In the genomic region with DNA sequence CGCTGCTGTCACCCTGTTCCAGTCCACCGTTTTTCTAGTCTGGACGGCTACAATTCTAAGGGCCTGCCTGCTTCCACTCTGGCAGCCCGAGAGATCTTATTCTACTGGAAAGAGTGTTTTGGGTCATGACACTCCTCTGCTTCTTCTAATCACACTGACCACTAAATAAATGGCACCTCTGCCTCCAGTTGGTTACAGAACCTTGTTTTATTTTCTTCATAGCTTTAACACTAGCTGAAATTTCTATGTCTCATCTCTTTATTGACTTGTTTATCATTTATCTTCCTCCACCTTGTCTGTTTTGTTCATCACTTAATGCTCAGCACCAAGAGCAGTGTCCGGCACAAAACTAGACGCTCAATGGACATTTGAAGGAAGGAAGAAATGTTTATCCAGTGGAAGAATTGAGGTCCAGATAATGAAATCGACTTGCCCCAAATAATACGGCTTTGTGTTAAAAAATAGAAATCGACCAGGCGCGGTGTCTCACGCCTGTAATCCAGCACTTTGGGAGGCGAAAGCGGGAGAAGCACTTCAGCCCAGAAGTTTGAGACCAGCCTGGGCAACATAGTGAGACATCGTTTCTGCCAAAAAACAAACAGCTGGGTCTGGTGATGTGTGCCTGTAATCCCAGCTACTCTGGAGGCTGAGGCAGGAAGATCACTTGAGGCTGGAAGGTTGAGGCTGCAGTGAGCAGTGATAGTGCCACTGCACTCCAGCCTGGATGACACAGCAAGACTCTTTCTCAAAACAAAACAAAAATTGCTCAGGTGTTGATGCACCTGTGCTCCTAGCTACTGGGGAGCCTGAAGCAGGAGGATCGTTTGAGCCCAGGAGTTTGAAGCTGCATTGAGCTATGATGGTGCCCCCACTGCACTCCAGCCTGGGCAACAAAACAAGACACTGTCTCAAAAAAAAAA, we compare ENCODE assay signal across 2 cellular contexts.
TF ChIP-seq lines count a peak whose summit lies in the region.

No MANE protein-coding gene starts in this region.

TF ChIP-seq in A549, 52 proteins besides CTCF, POLR2A, EP300 and RAD21 (continued from another document):
- TF ChIP-seq MAFK (IDR thresholded peaks at IDR 0.05; ENCODE audit: partially characterized antibody) (no peak), POLR2AphosphoS2 (conservative IDR thresholded peaks at IDR 0.05; ENCODE audit: low read length) (no peak), HOXA7 (CRISPR knock-in tag; IDR thresholded peaks at IDR 0.05) (no peak), CEBPB (IDR thresholded peaks at IDR 0.05) (no peak)

TF ChIP-seq in IMR-90, 13 proteins besides CTCF, POLR2A, EP300 and RAD21 (continued from another document):
- TF ChIP-seq SMC3 (IDR thresholded peaks at IDR 0.05; ENCODE audit: low read depth, low read length) (no peak), RFX5 (IDR thresholded peaks at IDR 0.05; ENCODE audit: low read depth, low read length) (no peak), CHD1 (IDR thresholded peaks at IDR 0.05; ENCODE audit: low read depth, low read length) (no peak), NFE2L2 (IDR thresholded peaks at IDR 0.05; ENCODE audit: low read depth, low read length) (no peak), CEBPB (IDR thresholded peaks at IDR 0.05; ENCODE audit: low read depth, low read length) (no peak), RCOR1 (IDR thresholded peaks at IDR 0.05; ENCODE audit: insufficient replicate concordance, low read length) (no peak)
- TF ChIP-seq, protein P1, sequence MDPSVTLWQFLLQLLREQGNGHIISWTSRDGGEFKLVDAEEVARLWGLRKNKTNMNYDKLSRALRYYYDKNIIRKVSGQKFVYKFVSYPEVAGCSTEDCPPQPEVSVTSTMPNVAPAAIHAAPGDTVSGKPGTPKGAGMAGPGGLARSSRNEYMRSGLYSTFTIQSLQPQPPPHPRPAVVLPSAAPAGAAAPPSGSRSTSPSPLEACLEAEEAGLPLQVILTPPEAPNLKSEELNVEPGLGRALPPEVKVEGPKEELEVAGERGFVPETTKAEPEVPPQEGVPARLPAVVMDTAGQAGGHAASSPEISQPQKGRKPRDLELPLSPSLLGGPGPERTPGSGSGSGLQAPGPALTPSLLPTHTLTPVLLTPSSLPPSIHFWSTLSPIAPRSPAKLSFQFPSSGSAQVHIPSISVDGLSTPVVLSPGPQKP (IDR thresholded peaks at IDR 0.05; ENCODE audit: borderline replicate concordance, low read depth, low read length) = no peak
- TF ChIP-seq, protein P2, sequence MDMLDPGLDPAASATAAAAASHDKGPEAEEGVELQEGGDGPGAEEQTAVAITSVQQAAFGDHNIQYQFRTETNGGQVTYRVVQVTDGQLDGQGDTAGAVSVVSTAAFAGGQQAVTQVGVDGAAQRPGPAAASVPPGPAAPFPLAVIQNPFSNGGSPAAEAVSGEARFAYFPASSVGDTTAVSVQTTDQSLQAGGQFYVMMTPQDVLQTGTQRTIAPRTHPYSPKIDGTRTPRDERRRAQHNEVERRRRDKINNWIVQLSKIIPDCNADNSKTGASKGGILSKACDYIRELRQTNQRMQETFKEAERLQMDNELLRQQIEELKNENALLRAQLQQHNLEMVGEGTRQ (IDR thresholded peaks at IDR 0.05; ENCODE audit: low read depth, low read length) = no peak
